7 cellular contexts compared by ENCODE assay signal in the genomic region with DNA sequence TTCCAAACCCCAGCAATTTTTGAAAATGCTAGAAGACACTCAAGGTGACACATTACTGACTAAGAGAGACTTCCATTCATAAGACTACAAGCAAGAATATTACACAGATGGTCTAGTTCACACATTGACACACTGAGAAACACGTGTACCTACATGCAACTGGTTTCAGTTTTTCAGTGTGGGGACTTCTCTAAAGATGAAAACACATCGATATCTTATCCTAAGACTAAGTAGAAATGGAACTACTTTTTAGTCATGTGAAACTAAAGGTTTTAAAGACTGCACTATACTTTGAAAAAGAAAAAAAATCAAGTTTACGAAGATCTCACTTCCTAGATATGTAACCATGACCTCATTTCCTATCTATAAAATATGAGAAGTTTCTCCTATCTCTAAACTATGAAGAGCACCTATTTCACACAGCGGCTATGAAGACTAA. TPM values are rescaled to one million over a fixed set of nuclear protein-coding genes. Genes with fewer than 3 reads are reported as not detected.
DNase-seq lines count a peak whose midpoint lies in the region; ATAC-seq, FAIRE-seq and TF ChIP-seq lines count a peak whose summit lies in the region.
"Not testable (repeated sequence)": the region's sequence is repeated elsewhere in the genome, so short reads cannot be mapped to it uniquely, and the experiment has no call there.

No MANE protein-coding gene starts in this region.

- not testable (repeated sequence) for H3K9me3 Mint-ChIP-seq in MCF 10A (ENCODE audit: unreplicated experiment)

- H3K4me3 Mint-ChIP-seq in T-helper 17 cell; MCF 10A (ENCODE audit: unreplicated experiment): not testable (repeated sequence)

- FAIRE-seq in GM18507 (lab: Jason Lieb, UNC): peak; percentile 83
- peak; percentile 6 for FAIRE-seq in H54 (lab: Jason Lieb, UNC)

- not testable (repeated sequence) for H3K9me3 ChIP-seq in T-helper 17 cell (ENCODE audit: control insufficient read depth, low read length, poor library complexity, severe bottlenecking)

- TF ChIP-seq CTCF in MCF 10A (IDR thresholded peaks at IDR 0.05; ENCODE audit: unreplicated experiment): not testable (repeated sequence)

- CTCF ChIA-PET in MCF 10A (lab: Yijun Ruan, JAX): not testable (repeated sequence)

- DNase-seq in GM18507 (ENCODE audit: extremely low spot score, insufficient read length, low read depth); H54 (ENCODE audit: insufficient read length, low spot score); T-helper 17 cell; MCF 10A (ENCODE audit: unreplicated experiment): not testable (repeated sequence)

- BruUV-seq in MCF 10A (replicated peaks; lab: Mats Ljungman, UMichigan): TSS peak; percentile 32

- peak; percentile 73 for ATAC-seq in GM19035 (IDR thresholded peaks at IDR 0.05; ENCODE audit: unreplicated experiment)
- ATAC-seq in GM21390 (IDR thresholded peaks at IDR 0.05; ENCODE audit: unreplicated experiment): peak; percentile 59
- peak; percentile 54 for ATAC-seq in HG03097 (IDR thresholded peaks at IDR 0.05; ENCODE audit: low FRiP score, unreplicated experiment)
- peak; percentile 75 for ATAC-seq in T-helper 17 cell

- POLR2A ChIA-PET in MCF 10A (lab: Yijun Ruan, JAX): not testable (repeated sequence)

- not testable (repeated sequence) for H3K36me3 Mint-ChIP-seq in T-helper 17 cell (ENCODE audit: low read depth); MCF 10A (ENCODE audit: insufficient read depth, unreplicated experiment)

- H3K4me1 Mint-ChIP-seq in T-helper 17 cell; MCF 10A (ENCODE audit: insufficient read depth, unreplicated experiment): not testable (repeated sequence)

- H3K27ac Mint-ChIP-seq in T-helper 17 cell; MCF 10A (ENCODE audit: low read depth, unreplicated experiment): not testable (repeated sequence)

- TF ChIP-seq POLR2A in H54 (IDR thresholded peaks at IDR 0.05; ENCODE audit: low read depth, low read length): not testable (repeated sequence)

- not testable (repeated sequence) for H3K27me3 Mint-ChIP-seq in T-helper 17 cell; MCF 10A (ENCODE audit: insufficient read depth, unreplicated experiment)

- intact Hi-C loops in MCF 10A (cut with micrococcal nuclease): not testable (repeated sequence)

RNA-seq across cellular contexts. Expression of a gene that starts 34.4 kb away (rescaled TPM):
- 100 to 1,000 TPM; 210 to 223 TPM for total RNA-seq in T-helper 17 cell
- 173 and 192 TPM in 2 replicates for total RNA-seq in MCF 10A (2022)

RNA-seq across cellular contexts. Expression of a gene that starts 36.2 kb away (rescaled TPM):
- total RNA-seq in T-helper 17 cell: 10 to 100 TPM; 93.2 to 99.0 TPM
- 17.0 and 17.4 TPM in 2 replicates for total RNA-seq in MCF 10A (2022)
